In the genomic region with DNA sequence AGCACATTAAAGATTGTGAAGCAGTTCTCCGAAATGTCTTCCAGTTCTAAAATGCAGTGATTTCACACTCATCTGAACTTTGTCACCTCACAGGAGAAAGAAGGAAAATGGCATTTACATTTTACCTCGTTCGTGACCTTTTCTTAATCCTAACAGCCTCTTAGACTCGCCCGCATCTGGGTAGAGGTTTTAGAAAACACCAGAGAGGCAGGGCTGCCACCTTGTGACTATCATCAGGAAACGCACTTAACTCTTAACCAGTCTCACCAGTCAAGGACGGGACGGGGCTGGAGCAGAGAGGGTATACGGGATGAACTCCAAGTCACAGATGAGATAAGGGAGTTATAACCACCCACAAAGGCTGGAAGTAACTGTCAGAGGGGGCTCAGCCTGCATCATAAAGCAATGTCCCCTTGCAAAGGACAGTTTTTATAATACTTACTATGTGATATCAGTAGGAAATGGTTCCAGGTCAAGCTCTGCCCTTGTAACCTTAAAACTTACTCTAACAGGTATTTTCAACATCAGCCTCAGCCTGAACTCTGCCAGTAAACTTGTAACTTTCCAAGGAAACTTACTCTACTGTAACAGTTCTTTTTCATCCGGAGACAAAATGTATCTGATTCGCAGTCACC, we compare ENCODE assay signal across 8 cellular contexts. TPM values are rescaled to one million over a fixed set of nuclear protein-coding genes. Genes with fewer than 3 reads are reported as not detected.
DNase-seq lines count a peak whose midpoint lies in the region; ATAC-seq and TF ChIP-seq lines count a peak whose summit lies in the region.

No MANE protein-coding gene starts in this region.

- H3K9me3 Mint-ChIP-seq in mesothelial cell of epicardium, result peaks cover 67% of the 10 kb centered on the region

- no peaks in the 10 kb centered on the region for H3K4me1 Mint-ChIP-seq in mesothelial cell of epicardium

- H3K27ac Mint-ChIP-seq in mesothelial cell of epicardium, result no peak overlapping the region

- H3K27me3 Mint-ChIP-seq in mesothelial cell of epicardium (ENCODE audit: low read depth), result no peaks in the 10 kb centered on the region

- no peak overlapping the region for H3K4me3 ChIP-seq in LNCaP clone FGC (ENCODE audit: low read depth, low read length)

- no peaks in the 10 kb centered on the region for H3K36me3 Mint-ChIP-seq in mesothelial cell of epicardium

- DNase-seq in DMS53 (lab: John Stamatoyannopoulos, UW) (peak; percentile 93), LNCaP clone FGC (ENCODE audit: low read depth) (peak; percentile 15), RPMI8226 (peak; percentile 46), left ventricle myocardium superior (no peak), mesothelial cell of epicardium (ENCODE audit: low spot score in 2 of 2, unreplicated experiment in 2 of 2) (no peak)
- DNase-seq in activated naive CD4-positive, alpha-beta T cell treated with Interleukin-2 at 50 U/mL for 16 hours, result peak; percentile 45
- DNase-seq in stimulated activated CD4-positive, alpha-beta T cell treated with anti-CD3 and anti-CD28 coated beads, Interleukin-1b, Interleukin-23, amount 100 ng/mL, for 48 hours, result peak; percentile 50

- ATAC-seq in left ventricle myocardium superior (peak; percentile 74), HG03432 (IDR thresholded peaks at IDR 0.05; ENCODE audit: unreplicated experiment) (no peak)

- no peak overlapping the region for H3K4me3 Mint-ChIP-seq in mesothelial cell of epicardium

- TF ChIP-seq CTCF in LNCaP clone FGC (IDR thresholded peaks at IDR 0.05; ENCODE audit: control insufficient read depth, extremely low read depth, insufficient read depth) (peak; percentile 69), mesothelial cell of epicardium (IDR thresholded peaks at IDR 0.05; ENCODE audit: unreplicated experiment) (no peak)

- intact Hi-C loops in left ventricle myocardium superior (cut with micrococcal nuclease), result no loop called here

RNA-seq across cellular contexts. Expression of a gene that starts 8.6 kb away (rescaled TPM):
- total RNA-seq in left ventricle myocardium superior, result not detected
- total RNA-seq in mesothelial cell of epicardium, result not detected in 3 replicates

RNA-seq across cellular contexts. Expression of a gene that starts 38.3 kb away (rescaled TPM):
- total RNA-seq in left ventricle myocardium superior (not detected), mesothelial cell of epicardium (not detected in 3 replicates)

RNA-seq across cellular contexts. Expression of a gene that starts 49.7 kb away (rescaled TPM):
- total RNA-seq in left ventricle myocardium superior (0.32 TPM), mesothelial cell of epicardium (not detected in 3 replicates)

RNA-seq across cellular contexts. Expression of a gene that starts 58.6 kb away (rescaled TPM):
- not detected for total RNA-seq in left ventricle myocardium superior
- not detected in 3 replicates for total RNA-seq in mesothelial cell of epicardium

Comparison
In these comparisons a context has a peak if more than half of its experiments do, and no peak if none do; other contexts are left out.
1. DNase-seq: peak in DMS53 (single experiment), LNCaP clone FGC (single experiment), RPMI8226 (single experiment), activated naive CD4-positive, alpha-beta T cell treated with Interleukin-2 at 50 U/mL for 16 hours (single experiment) and stimulated activated CD4-positive, alpha-beta T cell treated with anti-CD3 and anti-CD28 coated beads, Interleukin-1b, Interleukin-23, amount 100 ng/mL, for 48 hours (single experiment); none in left ventricle myocardium superior (single experiment) and mesothelial cell of epicardium (0 of 2).